ENCODE assay signal across 8 cellular contexts in the genomic region with DNA sequence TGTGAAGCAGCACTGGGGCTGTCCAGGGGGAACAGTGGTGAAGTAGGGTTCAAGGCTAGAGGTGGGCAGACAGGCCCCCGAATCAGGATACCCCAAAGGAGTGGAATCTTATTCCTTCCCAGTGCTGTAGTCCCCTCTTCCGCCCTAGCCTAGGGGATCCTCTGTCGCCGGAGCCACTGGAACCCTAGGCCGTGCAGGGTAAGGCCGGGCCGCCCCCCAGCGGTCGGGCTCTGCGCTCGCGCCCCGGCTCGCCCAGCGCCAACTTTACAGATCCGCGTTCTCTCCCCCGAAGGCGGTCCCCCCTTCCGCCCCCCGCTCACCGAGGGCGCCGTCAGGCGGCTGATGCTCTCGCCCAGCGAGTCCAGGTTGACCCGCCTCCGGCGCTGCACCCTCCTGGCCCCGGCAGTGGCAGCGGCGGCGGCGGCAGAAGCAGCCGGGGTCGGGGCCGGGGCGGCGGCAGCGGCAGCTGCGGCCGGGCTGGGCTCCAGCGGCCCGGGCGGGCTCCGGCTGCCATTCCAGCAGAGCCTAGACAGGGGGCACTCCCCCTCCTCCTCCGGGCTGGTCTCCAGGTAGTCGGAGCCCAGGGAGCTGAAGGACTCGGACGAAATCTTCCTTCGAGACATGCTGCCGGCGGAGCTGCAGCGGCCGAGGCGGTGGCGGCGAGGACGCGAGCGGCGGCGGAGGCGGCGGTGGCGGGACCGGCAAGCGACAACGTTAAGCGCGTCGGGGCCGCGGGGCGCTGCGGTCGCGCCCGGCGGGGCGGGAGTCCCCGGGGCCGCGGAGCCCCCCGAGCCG. TPM values are rescaled to one million over a fixed set of nuclear protein-coding genes. Genes with fewer than 3 reads are reported as not detected.
DNase-seq lines count a peak whose midpoint lies in the region; ATAC-seq and TF ChIP-seq lines count a peak whose summit lies in the region.

No MANE protein-coding gene starts in this region.

- intact Hi-C loops in left cardiac atrium (cut with DNase I) (loop anchor here in 1 of 2 donors (5.0 kb wide), 1 partner anchor 295 kb away; no protein-coding TSS in a partner anchor), posterior vena cava (cut with DNase I) (loop anchor here (10.0 kb wide), 1 partner anchor 293 kb away; no protein-coding TSS in a partner anchor), CD14-positive monocyte (cut with micrococcal nuclease) (no loop called here)

- CTCF ChIA-PET in GM10248 (lab: Yijun Ruan, JAX) = interaction anchor here (0.9 to 2.3 kb wide), 6 partner anchors 11 to 26 kb away, joined by 3 to 10 read pairs (median 5); no protein-coding TSS in a partner anchor

- no peaks in the 10 kb centered on the region for H3K9me3 Mint-ChIP-seq in activated naive CD8-positive, alpha-beta T cell treated with anti-CD3 and anti-CD28 coated beads for 36 hours
- peaks cover 0 to 5% (median 0%) of the 10 kb centered on the region in 7 donors for H3K9me3 Mint-ChIP-seq in CD14-positive monocyte

- H3K27me3 Mint-ChIP-seq in activated naive CD8-positive, alpha-beta T cell treated with anti-CD3 and anti-CD28 coated beads for 36 hours = peaks cover 50% of the 10 kb centered on the region
- peaks cover 42 to 47% (median 44%) of the 10 kb centered on the region in 3 donors for H3K27me3 Mint-ChIP-seq in CD14-positive monocyte (ENCODE audit: low read depth in 3 of 3)

- TF ChIP-seq CTCF in GM10248 (IDR thresholded peaks at IDR 0.05; ENCODE audit: control extremely low read depth, extremely low read depth, low read depth, missing control alignments) (peak; percentile 60), CD14-positive monocyte (IDR thresholded peaks at IDR 0.05) (no peak)

- no peak overlapping the region for H3K27ac Mint-ChIP-seq in activated naive CD8-positive, alpha-beta T cell treated with anti-CD3 and anti-CD28 coated beads for 36 hours
- H3K27ac Mint-ChIP-seq in CD14-positive monocyte = no peak overlapping the region

- ATAC-seq in HG02642 (IDR thresholded peaks at IDR 0.05; ENCODE audit: poor library complexity, unreplicated experiment) = peak; percentile 74
- peak; percentile 74 to 84 for ATAC-seq in left cardiac atrium

- H3K4me3 Mint-ChIP-seq in activated naive CD8-positive, alpha-beta T cell treated with anti-CD3 and anti-CD28 coated beads for 36 hours = no peak overlapping the region
- peak overlapping the region in 1 of 2 donors; percentile 41 for H3K4me3 Mint-ChIP-seq in CD14-positive monocyte

- DNase-seq in A172 (ENCODE audit: low spot score) = peak; percentile 8
- peak; percentile 46 for DNase-seq in GM10248 (ENCODE audit: extremely low spot score)
- DNase-seq in NCI-H1105 treated with DMSO at 0.1 percent for 48 hours (lab: John Stamatoyannopoulos, UW) = peak; percentile 69
- peak; percentile 27 for DNase-seq in activated naive CD8-positive, alpha-beta T cell treated with anti-CD3 and anti-CD28 coated beads for 36 hours
- DNase-seq in left cardiac atrium = peak; percentile 32
- DNase-seq in posterior vena cava (ENCODE audit: low spot score) = peak; percentile 86
- DNase-seq in CD14-positive monocyte (ENCODE audit: low spot score) = no peak

- POLR2A ChIA-PET in GM10248 (lab: Yijun Ruan, JAX) = no interaction called here

- H3K4me1 Mint-ChIP-seq in activated naive CD8-positive, alpha-beta T cell treated with anti-CD3 and anti-CD28 coated beads for 36 hours = peaks cover 3% of the 10 kb centered on the region
- H3K4me1 Mint-ChIP-seq in CD14-positive monocyte = no peaks in the 10 kb centered on the region

- no peaks in the 10 kb centered on the region for H3K36me3 Mint-ChIP-seq in activated naive CD8-positive, alpha-beta T cell treated with anti-CD3 and anti-CD28 coated beads for 36 hours
- H3K36me3 Mint-ChIP-seq in CD14-positive monocyte = peaks cover 0 to 3% of the 10 kb centered on the region in 2 donors

RNA-seq across cellular contexts. Expression of a gene that starts 0.6 kb away (rescaled TPM):
- total RNA-seq in A172 (2014; rRNA removed; shearing (Covaris generic)) = 0.02 and 0.07 TPM in 2 replicates
- total RNA-seq in activated naive CD8-positive, alpha-beta T cell treated with anti-CD3 and anti-CD28 coated beads for 36 hours = not detected
- total RNA-seq in left cardiac atrium (1 to 10 TPM; 7.1 to 7.9 TPM), posterior vena cava (10 to 100 TPM; 34.1 to 63.8 TPM)
- polyA plus RNA-seq in CD14-positive monocyte = not detected

Comparison
In these comparisons a context has a peak if more than half of its experiments do, and no peak if none do; other contexts are left out.
1. intact Hi-C loops: an anchor here in posterior vena cava (10.0 kb wide); none called in CD14-positive monocyte.